Comparison of ENCODE assay signal across 15 cellular contexts in genomic region chr22:32144875-32145274, GRCh38. TPM values are rescaled to one million over a fixed set of nuclear protein-coding genes. Genes with fewer than 3 reads are reported as not detected.
DNase-seq lines count a peak whose midpoint lies in the region; ATAC-seq lines count a peak whose summit lies in the region.
"Had no signal": no experiment of that assay in that cellular context is flagged by ENCODE, and none has a peak within 500 bp of the region (broad histone marks: within the 10 kb centered on the region; RNA-seq: fewer than 3 reads in every experiment).

No MANE protein-coding gene starts in this region.

- CTCF ChIA-PET in activated naive CD4-positive, alpha-beta T cell treated with anti-CD3 and anti-CD28 coated beads, Interleukin-2, amount 10 ng/mL, durations not matched to agents 7 days and 5 days (lab: Charles Lee), result no interaction called here

- peak overlapping the region; percentile 53 for H3K27ac Mint-ChIP-seq in activated naive CD4-positive, alpha-beta T cell treated with anti-CD3 and anti-CD28 coated beads, Interleukin-2, amount 10 ng/mL, durations not matched to agents 7 days and 5 days
- no peak overlapping the region for H3K27ac Mint-ChIP-seq in activated T-helper 17 cell treated with anti-CD3 and anti-CD28 coated beads, Interleukin-2, amount 50 U/mL, for 72 hours
- H3K27ac Mint-ChIP-seq: nephron had no signal

- ATAC-seq in activated T-helper 17 cell treated with anti-CD3 and anti-CD28 coated beads, Interleukin-2, amount 50 U/mL, for 72 hours (replicated peaks), result peak; percentile 24
- no peak for ATAC-seq in GM21825 (IDR thresholded peaks at IDR 0.05; ENCODE audit: unreplicated experiment)

- H3K4me1 Mint-ChIP-seq in activated naive CD4-positive, alpha-beta T cell treated with anti-CD3 and anti-CD28 coated beads, Interleukin-2, amount 10 ng/mL, durations not matched to agents 7 days and 5 days, result peaks cover 47% of the 10 kb centered on the region
- H3K4me1 Mint-ChIP-seq in activated T-helper 17 cell treated with anti-CD3 and anti-CD28 coated beads, Interleukin-2, amount 50 U/mL, for 72 hours, result peaks cover 33% of the 10 kb centered on the region
- H3K4me1 Mint-ChIP-seq: nephron had no signal

- peak; percentile 39 for DNase-seq in activated naive CD4-positive, alpha-beta T cell treated with anti-CD3 and anti-CD28 coated beads, Interleukin-2, amount 10 ng/mL, durations not matched to agents 7 days and 5 days
- no peak for DNase-seq in activated naive CD4-positive, alpha-beta T cell treated with Interleukin-2 at 50 U/mL for 16 hours
- DNase-seq in NOMO-1 treated with dmso at 0.1 percent for 144 hours (lab: John Stamatoyannopoulos, UW; ENCODE audit: unreplicated experiment) (peak; percentile 97), putamen (ENCODE audit: low spot score) (peak; percentile 24), occipital lobe (lab: John Stamatoyannopoulos, UW) (no peak), DMS153 (lab: John Stamatoyannopoulos, UW) (no peak)
- DNase-seq: activated effector memory CD4-positive, alpha-beta T cell treated with Interleukin-2 at 50 U/mL for 16 hours; NCI-H1694 treated with DMSO at 0.1 percent for 48 hours; spleen; WERI-Rb-1 had no signal

- peaks cover 8% of the 10 kb centered on the region for H3K9me3 Mint-ChIP-seq in activated naive CD4-positive, alpha-beta T cell treated with anti-CD3 and anti-CD28 coated beads, Interleukin-2, amount 10 ng/mL, durations not matched to agents 7 days and 5 days
- no peaks in the 10 kb centered on the region for H3K9me3 Mint-ChIP-seq in activated T-helper 17 cell treated with anti-CD3 and anti-CD28 coated beads, Interleukin-2, amount 50 U/mL, for 72 hours

- H3K36me3 Mint-ChIP-seq in activated naive CD4-positive, alpha-beta T cell treated with anti-CD3 and anti-CD28 coated beads, Interleukin-2, amount 10 ng/mL, durations not matched to agents 7 days and 5 days, result no peaks in the 10 kb centered on the region
- no peaks in the 10 kb centered on the region for H3K36me3 Mint-ChIP-seq in activated T-helper 17 cell treated with anti-CD3 and anti-CD28 coated beads, Interleukin-2, amount 50 U/mL, for 72 hours (ENCODE audit: low read depth)

- no peak overlapping the region for H3K4me3 Mint-ChIP-seq in activated naive CD4-positive, alpha-beta T cell treated with anti-CD3 and anti-CD28 coated beads, Interleukin-2, amount 10 ng/mL, durations not matched to agents 7 days and 5 days
- H3K4me3 Mint-ChIP-seq in activated T-helper 17 cell treated with anti-CD3 and anti-CD28 coated beads, Interleukin-2, amount 50 U/mL, for 72 hours, result peak overlapping the region; percentile 48
- H3K4me3 Mint-ChIP-seq: nephron had no signal

- peaks cover 4% of the 10 kb centered on the region for H3K27me3 Mint-ChIP-seq in activated naive CD4-positive, alpha-beta T cell treated with anti-CD3 and anti-CD28 coated beads, Interleukin-2, amount 10 ng/mL, durations not matched to agents 7 days and 5 days
- H3K27me3 Mint-ChIP-seq in activated T-helper 17 cell treated with anti-CD3 and anti-CD28 coated beads, Interleukin-2, amount 50 U/mL, for 72 hours, result no peaks in the 10 kb centered on the region

RNA-seq across cellular contexts. Expression of gene C22orf42, which starts 14.2 kb away (rescaled TPM):
- total RNA-seq in activated T-helper 17 cell treated with anti-CD3 and anti-CD28 coated beads, Interleukin-2, amount 50 U/mL, for 72 hours, result not detected
- total RNA-seq in occipital lobe, result not detected
- total RNA-seq: chondrocyte, spleen, urinary bladder had no signal

RNA-seq across cellular contexts. Expression of gene RFPL2, which starts 60.0 kb away (rescaled TPM):
- under 1 TPM; 0.24 to 0.30 TPM for total RNA-seq in activated T-helper 17 cell treated with anti-CD3 and anti-CD28 coated beads, Interleukin-2, amount 50 U/mL, for 72 hours
- total RNA-seq in occipital lobe, result 0.31 TPM
- total RNA-seq: chondrocyte, urinary bladder had no signal

Comparison
In these comparisons a context has a peak if more than half of its experiments do, and no peak if none do; other contexts are left out.
1. DNase-seq: peak in activated naive CD4-positive, alpha-beta T cell treated with anti-CD3 and anti-CD28 coated beads, Interleukin-2, amount 10 ng/mL, durations not matched to agents 7 days and 5 days (single experiment), NOMO-1 treated with dmso at 0.1 percent for 144 hours (single experiment) and putamen (single experiment); none in activated naive CD4-positive, alpha-beta T cell treated with Interleukin-2 at 50 U/mL for 16 hours (single experiment), occipital lobe (single experiment) and DMS153 (single experiment).